19 cellular contexts compared by ENCODE assay signal in the genomic region with DNA sequence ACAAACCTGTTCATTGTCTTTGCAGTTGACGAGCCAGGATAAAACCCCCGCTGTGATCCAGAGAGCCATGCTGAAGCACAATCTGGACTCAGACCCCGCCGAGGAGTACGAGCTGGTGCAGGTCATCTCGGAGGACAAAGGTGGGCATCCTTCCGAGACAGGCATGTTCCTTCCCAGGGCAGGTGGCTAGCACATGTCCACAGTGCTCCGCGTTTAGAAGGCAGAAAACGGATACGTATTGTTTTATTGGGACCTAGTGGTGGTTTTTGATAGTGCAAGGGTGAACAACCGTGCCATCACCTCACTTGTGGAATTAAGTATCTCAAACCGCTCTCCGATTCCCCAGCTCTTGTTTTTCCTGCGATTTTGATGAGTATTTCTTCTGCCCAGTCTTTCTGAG.
A peak's percentile ranks its signal among the peaks of the same experiment; 100 is the strongest.
DNase-seq lines count a peak whose midpoint lies in the region; ATAC-seq and TF ChIP-seq lines count a peak whose summit lies in the region.
"Had no signal": no experiment of that assay in that cellular context is flagged by ENCODE, and none has a peak within 500 bp of the region (broad histone marks: within the 10 kb centered on the region; RNA-seq: fewer than 3 reads in every experiment).

No MANE protein-coding gene starts in this region.

- no peak overlapping the region for H2BK120ac ChIP-seq in neuronal stem cell (ENCODE audit: low read depth, low read length)

- H2AFZ ChIP-seq in neuronal stem cell (ENCODE audit: low read length): no peak overlapping the region

- TF ChIP-seq CTCF in CD14-positive monocyte (IDR thresholded peaks at IDR 0.05): peak; percentile 22
- TF ChIP-seq CTCF in right atrium auricular region (IDR thresholded peaks at IDR 0.05): no peak

- no peaks in the 10 kb centered on the region for H3K79me1 ChIP-seq in neuronal stem cell (ENCODE audit: low read depth, low read length)

- H3K4me2 ChIP-seq in neuronal stem cell (ENCODE audit: insufficient read depth, low read length, poor library complexity, severe bottlenecking): no peak overlapping the region

- H3K27me3 ChIP-seq in neuronal stem cell (ENCODE audit: control insufficient read depth in 3 of 3, insufficient read depth in 3 of 3, low read depth in 1 of 3, low read length in 3 of 3): no peaks in the 10 kb centered on the region
- H3K27me3 ChIP-seq in aorta (ENCODE audit: control insufficient read depth in 1 of 2, insufficient read depth in 2 of 2, low read length in 1 of 2): no peaks in the 10 kb centered on the region
- no peaks in the 10 kb centered on the region for H3K27me3 ChIP-seq in right atrium auricular region

- DNase-seq in CD14-positive monocyte (ENCODE audit: low spot score): no peak
- DNase-seq in HEK293T (ENCODE audit: extremely low spot score): peak; percentile 24
- DNase-seq in caudate nucleus (lab: John Stamatoyannopoulos, UW): no peak
- no peak for DNase-seq in neuronal stem cell (ENCODE audit: low spot score)
- no peak for DNase-seq in stimulated activated CD4-positive, alpha-beta T cell treated with anti-CD3 and anti-CD28 coated beads, Interleukin-4, amount 100 ng/mL, for 4 hours
- DNase-seq in aorta: no peak
- no peak for DNase-seq in right atrium auricular region (ENCODE audit: low spot score)
- DNase-seq: activated CD8-positive, alpha-beta T cell treated with anti-CD3 and anti-CD28 coated beads for 36 hours; anterior cingulate cortex; foreskin melanocyte; NCI-H1105 treated with DMSO at 0.1 percent for 48 hours; occipital lobe; stimulated activated naive CD4-positive, alpha-beta T cell treated with Interleukin-2 at 50 U/mL for 16 hours had no signal

- no peak overlapping the region for H3K4ac ChIP-seq in neuronal stem cell (ENCODE audit: low read length)

- no peak overlapping the region for H2BK15ac ChIP-seq in neuronal stem cell (ENCODE audit: low read length)

- peaks cover 2 to 17% of the 10 kb centered on the region in 2 donors for H3K36me3 Mint-ChIP-seq in CD14-positive monocyte
- H3K36me3 Mint-ChIP-seq: IgD-negative memory B cell had no signal

- no peaks in the 10 kb centered on the region for H3K4me1 Mint-ChIP-seq in CD14-positive monocyte
- H3K4me1 Mint-ChIP-seq: IgD-negative memory B cell, memory B cell had no signal

- H3K9me3 ChIP-seq in neuronal stem cell (replicated peaks in 1 of 2; ENCODE audit: control insufficient read depth in 2 of 2, insufficient read depth in 1 of 2, low read depth in 1 of 2, low read length in 2 of 2): no peaks in the 10 kb centered on the region
- no peaks in the 10 kb centered on the region for H3K9me3 ChIP-seq in aorta (ENCODE audit: control insufficient read depth, low read length)
- H3K9me3 ChIP-seq in right atrium auricular region: no peaks in the 10 kb centered on the region

- no peak overlapping the region for H4K91ac ChIP-seq in neuronal stem cell (ENCODE audit: low read depth, low read length, poor library complexity)

- peak overlapping the region; percentile 23 for H3K18ac ChIP-seq in neuronal stem cell (ENCODE audit: low read length)

- ATAC-seq in HG02763 (IDR thresholded peaks at IDR 0.05; ENCODE audit: unreplicated experiment): no peak
- no peak for ATAC-seq in aorta (ENCODE audit: low FRiP score)
- ATAC-seq: activated CD8-positive, alpha-beta T cell treated with anti-CD3 and anti-CD28 coated beads for 36 hours had no signal

- H4K8ac ChIP-seq in neuronal stem cell (ENCODE audit: low read depth, low read length): no peak overlapping the region

- peak overlapping the region; percentile 97 for H3K27ac ChIP-seq in caudate nucleus (ENCODE audit: low read depth, low read length)
- H3K27ac ChIP-seq in neuronal stem cell (replicated peaks; ENCODE audit: low read length): no peak overlapping the region
- H3K27ac ChIP-seq in aorta (ENCODE audit: low read depth in 1 of 2, low read length in 2 of 2): no peak overlapping the region
- H3K27ac ChIP-seq in right atrium auricular region: no peak overlapping the region
- H3K27ac ChIP-seq: SK-N-MC, skin epidermis had no signal

- no peaks in the 10 kb centered on the region for H3K9me3 Mint-ChIP-seq in CD14-positive monocyte
- H3K9me3 Mint-ChIP-seq: activated CD8-positive, alpha-beta T cell treated with anti-CD3 and anti-CD28 coated beads for 36 hours; activated T-helper 2 cell treated with anti-CD3 and anti-CD28 coated beads, Interferon-gamma antibody, Interleukin-2, Interleukin-4, amounts not matched to agents 10 μg/mL and 5 μg/mL and 100 μg/mL, durations not matched to agents 14 hours and 24 hours and 36 hours; IgD-negative memory B cell had no signal

- H3K36me3 ChIP-seq in neuronal stem cell (replicated peaks in 1 of 2; ENCODE audit: control insufficient read depth in 2 of 2, insufficient read depth in 2 of 2, low read length in 2 of 2) (peaks cover 37 to 73% of the 10 kb centered on the region in 2 donors), aorta (ENCODE audit: control insufficient read depth in 1 of 2, insufficient read depth in 2 of 2, low read length in 1 of 2) (peaks cover 2 to 4% of the 10 kb centered on the region in 2 donors), right atrium auricular region (peaks cover 83% of the 10 kb centered on the region)

- H3K9ac ChIP-seq in neuronal stem cell (ENCODE audit: low read depth, low read length, poor library complexity): no peak overlapping the region

- H3K23ac ChIP-seq in neuronal stem cell (ENCODE audit: low read depth, low read length, poor library complexity): no peak overlapping the region

- no peak overlapping the region for H2BK12ac ChIP-seq in neuronal stem cell (ENCODE audit: low read length)

- CTCF ChIA-PET in HEK293T (lab: Yijun Ruan, JAX): no interaction called here

- no peak overlapping the region for H2AK5ac ChIP-seq in neuronal stem cell (ENCODE audit: low read depth, low read length)

- H2BK5ac ChIP-seq in neuronal stem cell (ENCODE audit: low read length): no peak overlapping the region

- no peak overlapping the region for H3K27ac Mint-ChIP-seq in CD14-positive monocyte
- H3K27ac Mint-ChIP-seq: activated CD8-positive, alpha-beta T cell treated with anti-CD3 and anti-CD28 coated beads for 36 hours; activated T-helper 2 cell treated with anti-CD3 and anti-CD28 coated beads, Interferon-gamma antibody, Interleukin-2, Interleukin-4, amounts not matched to agents 10 μg/mL and 5 μg/mL and 100 μg/mL, durations not matched to agents 14 hours and 24 hours and 36 hours; IgD-negative memory B cell; memory B cell had no signal

- WGBS in neuronal stem cell (ENCODE audit: extremely low coverage in 2 of 2, insufficient read length in 2 of 2, insufficient replicate concordance in 1 of 2), 2 donors: no CpG with 5 or more reads among the region's 15 CpGs
- 92% methylated on average over 15 of the region's 15 CpGs for WGBS in aorta, 2 donors

- H3K4me3 ChIP-seq in neuronal stem cell (ENCODE audit: low read length in 2 of 2): no peak overlapping the region
- H3K4me3 ChIP-seq in aorta (ENCODE audit: low read length in 2 of 2): no peak overlapping the region
- H3K4me3 ChIP-seq in right atrium auricular region: no peak overlapping the region
- H3K4me3 ChIP-seq: SK-N-MC, skin epidermis had no signal

- H3K27me3 Mint-ChIP-seq in CD14-positive monocyte (ENCODE audit: low read depth in 3 of 3): peaks cover 0 to 3% (median 1%) of the 10 kb centered on the region in 3 donors
- H3K27me3 Mint-ChIP-seq: activated CD8-positive, alpha-beta T cell treated with anti-CD3 and anti-CD28 coated beads for 36 hours; IgD-negative memory B cell had no signal

- H3K4me1 ChIP-seq in neuronal stem cell (ENCODE audit: control insufficient read depth in 2 of 2, insufficient read depth in 1 of 2, low read depth in 1 of 2, low read length in 2 of 2) (peaks cover 0 to 11% of the 10 kb centered on the region in 2 donors), aorta (ENCODE audit: control insufficient read depth in 1 of 2, insufficient read depth in 2 of 2, low read length in 2 of 2) (no peaks in the 10 kb centered on the region), right atrium auricular region (peaks cover 0 to 7% of the 10 kb centered on the region in 2 donors)

- intact Hi-C loops in CD14-positive monocyte (cut with micrococcal nuclease): no loop called here
- intact Hi-C loops in aorta (cut with DNase I): no loop called here

- POLR2A ChIA-PET in HEK293T (lab: Yijun Ruan, JAX): no interaction called here

- peak overlapping the region; percentile 2 for H3K14ac ChIP-seq in neuronal stem cell (ENCODE audit: low read length)

- no peak overlapping the region for H3K4me3 Mint-ChIP-seq in CD14-positive monocyte
- H3K4me3 Mint-ChIP-seq: activated CD8-positive, alpha-beta T cell treated with anti-CD3 and anti-CD28 coated beads for 36 hours; IgD-negative memory B cell; memory B cell had no signal

TF ChIP-seq in HEK293T, 16 proteins besides CTCF, POLR2A, EP300 and RAD21:
- TF ChIP-seq ARNT (IDR thresholded peaks at IDR 0.05) (no peak), ZNF384 (IDR thresholded peaks at IDR 0.05) (no peak), SP1 (IDR thresholded peaks at IDR 0.05) (no peak), NFRKB (IDR thresholded peaks at IDR 0.05) (no peak), FOXA1 (IDR thresholded peaks at IDR 0.05) (no peak), HDGF (IDR thresholded peaks at IDR 0.05; ENCODE audit: borderline replicate concordance) (no peak), ELF4 (IDR thresholded peaks at IDR 0.05) (no peak), TARDBP (IDR thresholded peaks at IDR 0.05) (no peak), FOXM1 (IDR thresholded peaks at IDR 0.05; ENCODE audit: borderline replicate concordance) (no peak), SUZ12 (IDR thresholded peaks at IDR 0.05) (no peak), L3MBTL2 (conservative IDR thresholded peaks at IDR 0.05) (no peak), CTBP1 (IDR thresholded peaks at IDR 0.05; ENCODE audit: borderline replicate concordance) (no peak), FOXK2 (IDR thresholded peaks at IDR 0.05) (no peak), LEF1 (IDR thresholded peaks at IDR 0.05; ENCODE audit: borderline replicate concordance) (no peak), BHLHE40 (IDR thresholded peaks at IDR 0.05; ENCODE audit: borderline replicate concordance) (no peak)
- TF ChIP-seq, protein P1, sequence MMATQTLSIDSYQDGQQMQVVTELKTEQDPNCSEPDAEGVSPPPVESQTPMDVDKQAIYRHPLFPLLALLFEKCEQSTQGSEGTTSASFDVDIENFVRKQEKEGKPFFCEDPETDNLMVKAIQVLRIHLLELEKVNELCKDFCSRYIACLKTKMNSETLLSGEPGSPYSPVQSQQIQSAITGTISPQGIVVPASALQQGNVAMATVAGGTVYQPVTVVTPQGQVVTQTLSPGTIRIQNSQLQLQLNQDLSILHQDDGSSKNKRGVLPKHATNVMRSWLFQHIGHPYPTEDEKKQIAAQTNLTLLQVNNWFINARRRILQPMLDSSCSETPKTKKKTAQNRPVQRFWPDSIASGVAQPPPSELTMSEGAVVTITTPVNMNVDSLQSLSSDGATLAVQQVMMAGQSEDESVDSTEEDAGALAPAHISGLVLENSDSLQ (IDR thresholded peaks at IDR 0.05): no peak
